In genomic region chr6:127963495-127963894, GRCh38 we compare ENCODE assay signal across 19 cellular contexts.
"Had no signal": no experiment of that assay in that cellular context is flagged by ENCODE, and none has a peak within 500 bp of the region (broad histone marks: within the 10 kb centered on the region; RNA-seq: fewer than 3 reads in every experiment).

No MANE protein-coding gene starts in this region.

- ATAC-seq: activated CD4-positive, CD25-positive, alpha-beta regulatory T cell treated with anti-CD3 and anti-CD28 coated beads, Interleukin-2, amount 50 U/mL, for 24 hours; activated CD8-positive, alpha-beta memory T cell treated with anti-CD3 and anti-CD28 coated beads, Interleukin-2, amount 10 ng/mL, durations not matched to agents 7 days and 5 days; PC-3 had no signal

- DNase-seq: activated CD4-positive, alpha-beta T cell treated with anti-CD3 and anti-CD28 coated beads for 4 hours; activated CD4-positive, alpha-beta T cell treated with anti-CD3 and anti-CD28 coated beads, Interleukin-2, amount 50 U/mL, for 48 hours; activated CD8-positive, alpha-beta memory T cell treated with anti-CD3 and anti-CD28 coated beads, Interleukin-2, amount 10 ng/mL, durations not matched to agents 7 days and 5 days; activated effector memory CD4-positive, alpha-beta T cell treated with Interleukin-2 at 50 U/mL for 16 hours; activated naive CD4-positive, alpha-beta T cell; activated T-cell treated with anti-CD3 and anti-CD28 coated beads, Interleukin-2, amount 50 U/mL, for 24 hours; aorta; cortex of kidney; Karpas-422; MM.1S; NCI-H1105; NCI-H1436; NCI-H1694 treated with DMSO at 0.1 percent for 48 hours; NCI-H2029 treated with DMSO at 0.1 percent for 48 hours; NCI-H526; NCI-H82; PC-3; SHP77 had no signal
